In the genomic region with DNA sequence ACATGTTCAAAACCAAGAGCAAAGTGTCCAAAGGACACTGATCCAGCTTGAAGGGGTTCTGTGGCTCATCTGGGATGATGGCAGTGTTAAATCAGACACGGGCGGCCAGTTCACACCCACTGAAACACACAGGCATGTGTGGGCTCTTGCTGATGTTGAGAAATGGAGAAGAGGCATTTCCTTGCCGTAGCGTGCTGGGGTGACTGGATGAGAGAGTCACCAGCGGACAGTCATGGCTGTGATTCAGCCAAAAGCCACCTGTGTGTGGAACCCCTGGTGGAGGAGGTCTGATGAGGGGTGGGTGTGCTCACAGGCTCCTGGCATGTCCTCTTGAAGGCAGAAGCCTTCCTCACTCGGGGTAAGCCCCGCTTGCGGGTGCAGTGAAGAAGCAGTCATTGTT, we compare ENCODE assay signal across 17 cellular contexts. TPM values are rescaled to one million over a fixed set of nuclear protein-coding genes. Genes with fewer than 3 reads are reported as not detected.
DNase-seq lines count a peak whose midpoint lies in the region; ATAC-seq and TF ChIP-seq lines count a peak whose summit lies in the region.
"Had no signal": no experiment of that assay in that cellular context is flagged by ENCODE, and none has a peak within 500 bp of the region (broad histone marks: within the 10 kb centered on the region; RNA-seq: fewer than 3 reads in every experiment).

No MANE protein-coding gene starts in this region.

- H3K9ac ChIP-seq in DND-41 (ENCODE audit: low read depth, low read length) = no peak overlapping the region

- H3K4me2 ChIP-seq in DND-41 (ENCODE audit: insufficient read depth, low read length) = no peak overlapping the region

- intact Hi-C loops in CD4-positive, alpha-beta T cell (cut with DNase I, micrococcal nuclease) = no loop called here

- peaks cover 92% of the 10 kb centered on the region for H3K36me3 Mint-ChIP-seq in CD4-positive, alpha-beta T cell (ENCODE audit: low read depth)
- H3K36me3 Mint-ChIP-seq in WTC11 (peaks cover 55% of the 10 kb centered on the region), neural crest cell (ENCODE audit: low read depth) (peaks cover 45% of the 10 kb centered on the region)

- H3K4me3 ChIP-seq in DND-41 (ENCODE audit: low read depth in 1 of 2, low read length in 2 of 2) = no peak overlapping the region
- H3K4me3 ChIP-seq: cardiac muscle cell, tibial artery had no signal

- no peak overlapping the region for H3K27ac ChIP-seq in CD4-positive, alpha-beta T cell (ENCODE audit: low read depth, low read length)
- H3K27ac ChIP-seq in DND-41 (ENCODE audit: low read length) (no peak overlapping the region), caudate nucleus (ENCODE audit: low read depth, low read length) (no peak overlapping the region)
- H3K27ac ChIP-seq: tibial artery had no signal

- H2AFZ ChIP-seq in DND-41 (ENCODE audit: low read depth, low read length) = no peak overlapping the region

- H3K79me2 ChIP-seq in DND-41 (ENCODE audit: insufficient read depth, low read length) = peaks cover 93% of the 10 kb centered on the region

- peak overlapping the region; percentile 31 for H3K4me3 Mint-ChIP-seq in CD4-positive, alpha-beta T cell
- H3K4me3 Mint-ChIP-seq in WTC11 = no peak overlapping the region
- no peak overlapping the region for H3K4me3 Mint-ChIP-seq in neural crest cell
- H3K4me3 Mint-ChIP-seq: activated CD4-positive, alpha-beta T cell treated with anti-CD3 and anti-CD28 coated beads, Interleukin-2, amount 10 ng/mL, durations not matched to agents 24 days and 14 days had no signal

- CTCF ChIA-PET in CD4-positive, alpha-beta T cell (lab: Charles Lee) = no interaction called here
- CTCF ChIA-PET in WTC11 (lab: Charles Lee) = no interaction called here

- POLR2A ChIA-PET in CD4-positive, alpha-beta T cell (lab: Charles Lee) = no interaction called here
- POLR2A ChIA-PET in WTC11 (lab: Charles Lee) = no interaction called here

- peaks cover 7% of the 10 kb centered on the region for H3K9me3 ChIP-seq in CD4-positive, alpha-beta T cell (ENCODE audit: control insufficient read depth, low read length)
- peaks cover 30% of the 10 kb centered on the region for H3K9me3 ChIP-seq in DND-41 (ENCODE audit: insufficient read depth, low read length, severe bottlenecking)

- H3K4me1 Mint-ChIP-seq in CD4-positive, alpha-beta T cell (ENCODE audit: low read depth) = peaks cover 50% of the 10 kb centered on the region
- H3K4me1 Mint-ChIP-seq in WTC11 = peaks cover 4% of the 10 kb centered on the region
- peaks cover 7% of the 10 kb centered on the region for H3K4me1 Mint-ChIP-seq in neural crest cell

- H3K27me3 ChIP-seq in CD4-positive, alpha-beta T cell (ENCODE audit: control insufficient read depth, insufficient read depth, low read length) = no peaks in the 10 kb centered on the region
- H3K27me3 ChIP-seq in DND-41 (ENCODE audit: insufficient read depth, low read length, poor library complexity) = no peaks in the 10 kb centered on the region
- H3K27me3 ChIP-seq: cardiac muscle cell, tibial artery had no signal

- ATAC-seq in CD4-positive, alpha-beta T cell (ENCODE audit: poor library complexity) = no peak
- ATAC-seq in DND-41 (ENCODE audit: insufficient read depth, low read depth) (no peak), WTC11 (no peak)
- ATAC-seq: esophagus mucosa had no signal

- TF ChIP-seq CTCF in CD4-positive, alpha-beta T cell (IDR thresholded peaks at IDR 0.05) = no peak
- TF ChIP-seq CTCF in DND-41 (IDR thresholded peaks at IDR 0.05; ENCODE audit: borderline replicate concordance, extremely low read depth, low read length, poor library complexity, severe bottlenecking) (no peak), WTC11 (IDR thresholded peaks at IDR 0.05) (no peak), neural crest cell (conservative IDR thresholded peaks at IDR 0.05) (no peak)

- peaks cover 5% of the 10 kb centered on the region for H3K9me3 Mint-ChIP-seq in CD4-positive, alpha-beta T cell
- H3K9me3 Mint-ChIP-seq in WTC11 (peaks cover 11% of the 10 kb centered on the region), neural crest cell (peaks cover 11% of the 10 kb centered on the region)

- H4K20me1 ChIP-seq in DND-41 (ENCODE audit: insufficient read depth, low read length) = peaks cover 91% of the 10 kb centered on the region

- no peaks in the 10 kb centered on the region for H3K27me3 Mint-ChIP-seq in CD4-positive, alpha-beta T cell
- H3K27me3 Mint-ChIP-seq in WTC11 (ENCODE audit: low read depth) (no peaks in the 10 kb centered on the region), neural crest cell (ENCODE audit: low read depth) (no peaks in the 10 kb centered on the region)
- H3K27me3 Mint-ChIP-seq: activated CD4-positive, alpha-beta T cell treated with anti-CD3 and anti-CD28 coated beads, Interleukin-2, amount 10 ng/mL, durations not matched to agents 24 days and 14 days had no signal

- no peak for DNase-seq in CD4-positive, alpha-beta T cell
- DNase-seq in DND-41 (peak; percentile 1), WTC11 (ENCODE audit: low spot score) (no peak), neural crest cell (ENCODE audit: low read depth, low spot score) (no peak), caudate nucleus (lab: John Stamatoyannopoulos, UW) (no peak), DMS153 treated with DMSO at 0.1 percent for 48 hours (lab: John Stamatoyannopoulos, UW; ENCODE audit: unreplicated experiment) (no peak)
- no peak for DNase-seq in activated naive CD4-positive, alpha-beta T cell (lab: John Stamatoyannopoulos, UW)
- DNase-seq: activated CD4-positive, alpha-beta T cell treated with anti-CD3 and anti-CD28 coated beads, Interleukin-2, amount 10 ng/mL, durations not matched to agents 24 days and 14 days; activated naive CD4-positive, alpha-beta T cell treated with anti-CD3 and anti-CD28 coated beads, Interleukin-2, amount 50 U/mL, for 16 hours; C1 segment of cervical spinal cord; GDM1; MV-4-11; NCI-H774; T-helper 2 cell had no signal

- peaks cover 4% of the 10 kb centered on the region for H3K4me1 ChIP-seq in DND-41 (ENCODE audit: insufficient read depth, low read length)

- H3K36me3 ChIP-seq in DND-41 (ENCODE audit: insufficient read depth, low read length) = peaks cover 92% of the 10 kb centered on the region

- peak overlapping the region; percentile 29 for H3K27ac Mint-ChIP-seq in CD4-positive, alpha-beta T cell
- peak overlapping the region; percentile 91 for H3K27ac Mint-ChIP-seq in WTC11
- peak overlapping the region; percentile 43 for H3K27ac Mint-ChIP-seq in neural crest cell (ENCODE audit: unreplicated experiment)
- H3K27ac Mint-ChIP-seq: activated CD4-positive, alpha-beta T cell treated with anti-CD3 and anti-CD28 coated beads, Interleukin-2, amount 10 ng/mL, durations not matched to agents 24 days and 14 days had no signal

TF ChIP-seq in WTC11, 78 proteins besides CTCF, POLR2A, EP300 and RAD21 (continues in another document):
- TF ChIP-seq ZBTB21 (CRISPR knock-in tag; IDR thresholded peaks at IDR 0.05; ENCODE audit: borderline replicate concordance) (no peak), GRHL2 (CRISPR knock-in tag; IDR thresholded peaks at IDR 0.05; ENCODE audit: insufficient replicate concordance, severe bottlenecking) (no peak), AR (CRISPR knock-in tag; IDR thresholded peaks at IDR 0.05) (no peak), TEAD1 (CRISPR knock-in tag; IDR thresholded peaks at IDR 0.05) (no peak), ZNF671 (CRISPR knock-in tag; IDR thresholded peaks at IDR 0.05) (no peak), E2F1 (CRISPR knock-in tag; IDR thresholded peaks at IDR 0.05) (no peak), TCF7 (CRISPR knock-in tag; IDR thresholded peaks at IDR 0.05; ENCODE audit: low read depth) (no peak), EMX1 (CRISPR knock-in tag; IDR thresholded peaks at IDR 0.05) (no peak), CREM (CRISPR knock-in tag; IDR thresholded peaks at IDR 0.05) (no peak), ATF1 (CRISPR knock-in tag; IDR thresholded peaks at IDR 0.05) (no peak)

RNA-seq across cellular contexts. Expression of gene C1orf35, which starts 7.2 kb away (rescaled TPM):
- total RNA-seq in CD4-positive, alpha-beta T cell = 10 to 100 TPM; 36.6 to 40.3 TPM
- total RNA-seq in WTC11 (2021) (30.0 to 33.8 TPM (median 30.7 TPM) in 3 replicates), neural crest cell (29.1 and 29.7 TPM in 2 replicates)

RNA-seq across cellular contexts. Expression of gene MRPL55, which starts 13.2 kb away (rescaled TPM):
- total RNA-seq in CD4-positive, alpha-beta T cell = 100 to 1,000 TPM; 120 to 128 TPM
- 65.8 to 70.5 TPM (median 66.9 TPM) in 3 replicates for total RNA-seq in WTC11 (2021)
- total RNA-seq in neural crest cell = 61.9 and 67.3 TPM in 2 replicates

RNA-seq across cellular contexts. Expression of gene ARF1, which starts 13.4 kb away (rescaled TPM):
- total RNA-seq in CD4-positive, alpha-beta T cell = 100 to 1,000 TPM; 318 to 322 TPM
- 295 to 330 TPM (median 300 TPM) in 3 replicates for total RNA-seq in WTC11 (2021)
- 237 and 240 TPM in 2 replicates for total RNA-seq in neural crest cell

RNA-seq across cellular contexts. Expression of gene GUK1, which starts 44.1 kb away (rescaled TPM):
- 100 to 1,000 TPM; 373 to 378 TPM for total RNA-seq in CD4-positive, alpha-beta T cell
- total RNA-seq in WTC11 (2021) (110 to 112 TPM (median 111 TPM) in 3 replicates), neural crest cell (114 and 115 TPM in 2 replicates)

RNA-seq across cellular contexts. Expression of gene GJC2, which starts 53.8 kb away (rescaled TPM):
- total RNA-seq in CD4-positive, alpha-beta T cell = 1 to 10 TPM; 2.1 to 2.4 TPM
- 0.72 to 1.2 TPM (median 0.87 TPM) in 3 replicates for total RNA-seq in WTC11 (2021)
- 0.65 and 0.68 TPM in 2 replicates for total RNA-seq in neural crest cell

Comparison
In these comparisons a context has a peak if more than half of its experiments do, and no peak if none do; other contexts are left out.
1. H3K27ac Mint-ChIP-seq: peak in every context shown above with its lines; median percentile 91 in WTC11; 43 in neural crest cell; 29 in CD4-positive, alpha-beta T cell.